ENCODE assay signal across 11 cellular contexts in the genomic region with DNA sequence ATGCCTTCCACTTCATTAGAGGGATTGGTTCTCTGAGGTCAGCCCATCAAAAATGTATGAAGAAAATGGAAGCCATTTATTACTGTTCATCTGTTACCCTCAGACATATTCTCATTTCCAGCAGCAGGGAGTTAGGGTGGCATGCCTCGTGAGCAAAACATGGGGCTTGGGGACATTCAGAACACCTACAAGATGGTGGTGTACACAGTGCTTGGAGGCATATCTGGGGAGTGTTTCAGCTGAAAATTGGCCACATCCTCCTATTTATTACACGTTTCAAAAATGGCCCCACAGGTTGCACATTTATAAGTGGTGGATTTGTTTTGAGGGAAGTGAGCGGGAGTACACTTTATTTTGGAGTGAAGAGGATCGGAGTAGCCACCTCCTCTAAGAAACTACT.
A peak's percentile ranks its signal among the peaks of the same experiment; 100 is the strongest.
DNase-seq lines count a peak whose midpoint lies in the region; ATAC-seq lines count a peak whose summit lies in the region.
"Had no signal": no experiment of that assay in that cellular context is flagged by ENCODE, and none has a peak within 500 bp of the region (broad histone marks: within the 10 kb centered on the region; RNA-seq: fewer than 3 reads in every experiment).

No MANE protein-coding gene starts in this region.

- no peaks in the 10 kb centered on the region for H3K36me3 Mint-ChIP-seq in activated T-cell treated with anti-CD3 and anti-CD28 coated beads, Interleukin-2, amount 50 U/mL, for 72 hours (ENCODE audit: insufficient read depth in 2 of 2)
- peaks cover 3% of the 10 kb centered on the region for H3K36me3 Mint-ChIP-seq in activated T-helper 1 cell treated with anti-CD3 and anti-CD28 coated beads, Interleukin-12 subunit alpha, Interleukin-12 subunit beta, Interleukin-2, Interleukin-4 antibody, amounts not matched to agents 30 ng/mL and 10 ng/mL and 1 ng/mL, durations not matched to agents 14 hours and 24 hours and 36 hours (ENCODE audit: low read depth)

- H3K18ac ChIP-seq in mesenchymal stem cell (ENCODE audit: low read depth in 1 of 2, low read length in 2 of 2) = no peak overlapping the region

- no peak overlapping the region for H2BK120ac ChIP-seq in mesenchymal stem cell (ENCODE audit: low read depth, low read length)

- H4K91ac ChIP-seq in mesenchymal stem cell (ENCODE audit: low read length) = peak overlapping the region; percentile 85

- H3K9me3 ChIP-seq in mesenchymal stem cell (ENCODE audit: control insufficient read depth, low read length) = no peaks in the 10 kb centered on the region

- H3K27ac ChIP-seq in mesenchymal stem cell (ENCODE audit: low read length, poor library complexity, severe bottlenecking) (no peak overlapping the region), temporal lobe (ENCODE audit: low read depth, low read length) (peak overlapping the region; percentile 8)
- H3K27ac ChIP-seq: C4-2B, foreskin keratinocyte had no signal

- no peak overlapping the region for H2AK5ac ChIP-seq in mesenchymal stem cell (ENCODE audit: low read length, severe bottlenecking)

- no peak overlapping the region for H3K4ac ChIP-seq in mesenchymal stem cell (ENCODE audit: low read depth in 1 of 2, low read length in 2 of 2)

- ATAC-seq in activated T-cell treated with anti-CD3 and anti-CD28 coated beads, Interleukin-2, amount 50 U/mL, for 72 hours (replicated peaks in 1 of 2) = no peak
- no peak for ATAC-seq in GM21360 (IDR thresholded peaks at IDR 0.05; ENCODE audit: unreplicated experiment)
- ATAC-seq: foreskin keratinocyte had no signal

- H3K27ac Mint-ChIP-seq in activated T-cell treated with anti-CD3 and anti-CD28 coated beads, Interleukin-2, amount 50 U/mL, for 72 hours = peak overlapping the region; percentile 96
- peak overlapping the region; percentile 5 for H3K27ac Mint-ChIP-seq in activated T-helper 1 cell treated with anti-CD3 and anti-CD28 coated beads, Interleukin-12 subunit alpha, Interleukin-12 subunit beta, Interleukin-2, Interleukin-4 antibody, amounts not matched to agents 30 ng/mL and 10 ng/mL and 1 ng/mL, durations not matched to agents 14 hours and 24 hours and 36 hours

- DNase-seq in activated T-cell treated with anti-CD3 and anti-CD28 coated beads, Interleukin-2, amount 50 U/mL, for 72 hours = no peak
- no peak for DNase-seq in activated T-cell treated with anti-CD3 and anti-CD28 coated beads, Interleukin-2, amount 50 U/mL, for 1 hour
- DNase-seq in activated T-helper 1 cell treated with anti-CD3 and anti-CD28 coated beads, Interleukin-12 subunit alpha, Interleukin-12 subunit beta, Interleukin-2, Interleukin-4 antibody, amounts not matched to agents 30 ng/mL and 10 ng/mL and 1 ng/mL, durations not matched to agents 14 hours and 24 hours and 36 hours (ENCODE audit: low spot score) = no peak
- DNase-seq in mesenchymal stem cell (no peak), DMS114 treated with DMSO at 0.1 percent for 48 hours (lab: John Stamatoyannopoulos, UW; ENCODE audit: unreplicated experiment) (no peak), NCI-H1694 treated with DMSO at 0.1 percent for 48 hours (lab: John Stamatoyannopoulos, UW) (no peak)
- DNase-seq: foreskin keratinocyte, NCI-H446 had no signal

- peaks cover 9% of the 10 kb centered on the region for H3K4me1 ChIP-seq in mesenchymal stem cell (ENCODE audit: control insufficient read depth, insufficient read depth, low read depth, low read length)

- 78% methylated on average over 1 of the region's 4 CpGs for WGBS in mesenchymal stem cell

- no peak overlapping the region for H2BK12ac ChIP-seq in mesenchymal stem cell (ENCODE audit: low read length in 2 of 2)

- H3K14ac ChIP-seq in mesenchymal stem cell (ENCODE audit: low read length in 2 of 2) = no peak overlapping the region

- H3K27me3 Mint-ChIP-seq in activated T-cell treated with anti-CD3 and anti-CD28 coated beads, Interleukin-2, amount 50 U/mL, for 72 hours (ENCODE audit: low read depth) = peaks cover 8% of the 10 kb centered on the region
- H3K27me3 Mint-ChIP-seq in activated T-helper 1 cell treated with anti-CD3 and anti-CD28 coated beads, Interleukin-12 subunit alpha, Interleukin-12 subunit beta, Interleukin-2, Interleukin-4 antibody, amounts not matched to agents 30 ng/mL and 10 ng/mL and 1 ng/mL, durations not matched to agents 14 hours and 24 hours and 36 hours (ENCODE audit: insufficient read depth) = peaks cover 10% of the 10 kb centered on the region

- H3K36me3 ChIP-seq in mesenchymal stem cell (ENCODE audit: control insufficient read depth in 1 of 2, insufficient read depth in 2 of 2, low read depth in 1 of 2, low read length in 2 of 2) = no peaks in the 10 kb centered on the region

- H3K27me3 ChIP-seq in mesenchymal stem cell (ENCODE audit: control insufficient read depth in 1 of 2, insufficient read depth in 1 of 2, low read length in 2 of 2) = no peaks in the 10 kb centered on the region
- H3K27me3 ChIP-seq: foreskin keratinocyte had no signal

- no peak overlapping the region for H3K23ac ChIP-seq in mesenchymal stem cell (ENCODE audit: low read length in 2 of 2)

- intact Hi-C loops in activated T-helper 1 cell treated with anti-CD3 and anti-CD28 coated beads, Interleukin-12 subunit alpha, Interleukin-12 subunit beta, Interleukin-2, Interleukin-4 antibody, amounts not matched to agents 30 ng/mL and 10 ng/mL and 1 ng/mL, durations not matched to agents 14 hours and 24 hours and 36 hours (cut with micrococcal nuclease) = loop anchor here (5.0 to 10.0 kb wide), 8 partner anchors 134 to 941 kb away; a partner anchor contains a TSS

- H3K4me3 Mint-ChIP-seq in activated T-cell treated with anti-CD3 and anti-CD28 coated beads, Interleukin-2, amount 50 U/mL, for 72 hours = peak overlapping the region; percentile 94 to 98
- H3K4me3 Mint-ChIP-seq in activated T-helper 1 cell treated with anti-CD3 and anti-CD28 coated beads, Interleukin-12 subunit alpha, Interleukin-12 subunit beta, Interleukin-2, Interleukin-4 antibody, amounts not matched to agents 30 ng/mL and 10 ng/mL and 1 ng/mL, durations not matched to agents 14 hours and 24 hours and 36 hours = peak overlapping the region; percentile 91

- no peak overlapping the region for H2BK15ac ChIP-seq in mesenchymal stem cell (ENCODE audit: low read depth, poor library complexity, severe bottlenecking)

- H3K4me2 ChIP-seq in mesenchymal stem cell (ENCODE audit: low read length, poor library complexity, severe bottlenecking) = no peak overlapping the region

- no peaks in the 10 kb centered on the region for H3K9me3 Mint-ChIP-seq in activated T-cell treated with anti-CD3 and anti-CD28 coated beads, Interleukin-2, amount 50 U/mL, for 72 hours
- no peaks in the 10 kb centered on the region for H3K9me3 Mint-ChIP-seq in activated T-helper 1 cell treated with anti-CD3 and anti-CD28 coated beads, Interleukin-12 subunit alpha, Interleukin-12 subunit beta, Interleukin-2, Interleukin-4 antibody, amounts not matched to agents 30 ng/mL and 10 ng/mL and 1 ng/mL, durations not matched to agents 14 hours and 24 hours and 36 hours

- no peak overlapping the region for H2AFZ ChIP-seq in mesenchymal stem cell (ENCODE audit: low read depth, low read length)

- H2BK5ac ChIP-seq in mesenchymal stem cell (ENCODE audit: low read depth, low read length, poor library complexity, severe bottlenecking) = no peak overlapping the region

- peak overlapping the region in 1 of 2 experiments; percentile 89 for H3K4me3 ChIP-seq in mesenchymal stem cell (ENCODE audit: insufficient read depth in 1 of 2, low read depth in 1 of 2, low read length in 2 of 2)

- peaks cover 59% of the 10 kb centered on the region for H3K4me1 Mint-ChIP-seq in activated T-cell treated with anti-CD3 and anti-CD28 coated beads, Interleukin-2, amount 50 U/mL, for 72 hours (ENCODE audit: low read depth)
- peaks cover 47% of the 10 kb centered on the region for H3K4me1 Mint-ChIP-seq in activated T-helper 1 cell treated with anti-CD3 and anti-CD28 coated beads, Interleukin-12 subunit alpha, Interleukin-12 subunit beta, Interleukin-2, Interleukin-4 antibody, amounts not matched to agents 30 ng/mL and 10 ng/mL and 1 ng/mL, durations not matched to agents 14 hours and 24 hours and 36 hours (ENCODE audit: low read depth)

- H3K79me1 ChIP-seq in mesenchymal stem cell (replicated peaks; ENCODE audit: low read length, poor library complexity, severe bottlenecking) = peaks cover 12% of the 10 kb centered on the region

- H3K9ac ChIP-seq in mesenchymal stem cell (ENCODE audit: low read length) = peak overlapping the region; percentile 97

- H4K8ac ChIP-seq in mesenchymal stem cell (ENCODE audit: low read length) = peak overlapping the region; percentile 56
